Comparison of ENCODE assay signal across 28 cellular contexts in the genomic region with DNA sequence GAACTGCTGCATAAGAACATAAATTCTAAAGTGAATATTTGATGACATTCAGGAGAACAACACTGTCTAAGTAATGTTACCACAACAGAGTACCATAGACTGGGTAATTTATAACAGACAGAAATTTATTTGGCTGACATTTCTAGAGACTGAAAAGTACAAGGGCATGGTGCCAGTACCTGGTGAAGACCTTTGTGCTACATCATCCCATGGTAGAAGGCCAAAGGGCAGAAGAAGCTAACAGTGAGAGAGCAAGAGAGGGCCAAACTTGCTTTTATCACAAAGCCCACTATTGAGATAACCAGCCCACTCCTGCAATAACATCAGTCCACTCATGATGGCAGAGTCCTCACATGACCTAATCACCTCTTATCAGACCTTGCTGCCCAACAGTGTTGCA.
"Had no signal": no experiment of that assay in that cellular context is flagged by ENCODE, and none has a peak within 500 bp of the region (broad histone marks: within the 10 kb centered on the region; RNA-seq: fewer than 3 reads in every experiment).

No MANE protein-coding gene starts in this region.

- H3K4me1 ChIP-seq: colonic mucosa, esophagus muscularis mucosa, heart right ventricle, prostate gland, right atrium auricular region, sigmoid colon, spleen, transverse colon, upper lobe of right lung, uterus had no signal

- H3K9me3 ChIP-seq: colonic mucosa, esophagus muscularis mucosa, heart right ventricle, mucosa of descending colon, prostate gland, right atrium auricular region, sigmoid colon, spleen, thoracic aorta, transverse colon, upper lobe of right lung, uterus had no signal

- H3K27me3 ChIP-seq: colonic mucosa, esophagus muscularis mucosa, heart right ventricle, right atrium auricular region, sigmoid colon, spleen, transverse colon, upper lobe of right lung, uterus had no signal

- H3K36me3 ChIP-seq: colonic mucosa, esophagus muscularis mucosa, heart right ventricle, prostate gland, right atrium auricular region, sigmoid colon, spleen, thoracic aorta, transverse colon, upper lobe of right lung, uterus had no signal

- H3K9me3 Mint-ChIP-seq: dendritic cell treated with granulocyte-macrophage colony-stimulating factor and Interleukin-4, amounts not matched to agents 40 ng/mL and 50 ng/mL, for 4 days; endodermal cell; immature natural killer cell; mesothelial cell of epicardium; naive B cell; natural killer cell treated with Interleukin-12 subunit alpha and Interleukin-12 subunit beta and Interleukin-15 and Interleukin-18, amount 100 ng/mL, for 72 hours; stimulated activated naive B cell treated with anti-CD40 and anti-IgM and Interleukin-4, amounts not matched to agents 10 μg/mL and 1 μg/mL and 100 μg/mL, for 72 hours; stimulated activated naive CD8-positive, alpha-beta T cell treated with anti-CD3 and anti-CD28 coated beads, Interleukin-15, Interleukin-2, amounts not matched to agents 100 ng/mL and 50 ng/mL, for 24 hours had no signal

- H3K4me3 Mint-ChIP-seq: dendritic cell treated with granulocyte-macrophage colony-stimulating factor and Interleukin-4, amounts not matched to agents 40 ng/mL and 50 ng/mL, for 4 days; endodermal cell; immature natural killer cell; mesothelial cell of epicardium; naive B cell; natural killer cell treated with Interleukin-12 subunit alpha and Interleukin-12 subunit beta and Interleukin-15 and Interleukin-18, amount 100 ng/mL, for 72 hours; stimulated activated naive B cell treated with anti-CD40 and anti-IgM and Interleukin-4, amounts not matched to agents 10 μg/mL and 1 μg/mL and 100 μg/mL, for 72 hours; stimulated activated naive CD8-positive, alpha-beta T cell treated with anti-CD3 and anti-CD28 coated beads, Interleukin-15, Interleukin-2, amounts not matched to agents 100 ng/mL and 50 ng/mL, for 24 hours had no signal

- H3K27ac ChIP-seq: colonic mucosa, esophagus muscularis mucosa, heart right ventricle, prostate gland, right atrium auricular region, sigmoid colon, skin epidermis, spleen, thoracic aorta, transverse colon, upper lobe of right lung, uterus had no signal

- H3K36me3 Mint-ChIP-seq: immature natural killer cell; mesothelial cell of epicardium; naive B cell; natural killer cell treated with Interleukin-12 subunit alpha and Interleukin-12 subunit beta and Interleukin-15 and Interleukin-18, amount 100 ng/mL, for 72 hours; stimulated activated naive B cell treated with anti-CD40 and anti-IgM and Interleukin-4, amounts not matched to agents 10 μg/mL and 1 μg/mL and 100 μg/mL, for 72 hours had no signal

- H3K4me3 ChIP-seq: colonic mucosa, esophagus muscularis mucosa, heart right ventricle, mucosa of descending colon, prostate gland, right atrium auricular region, sigmoid colon, skin epidermis, spleen, thoracic aorta, transverse colon, upper lobe of right lung, uterus had no signal

- H3K27me3 Mint-ChIP-seq: stimulated activated naive CD8-positive, alpha-beta T cell treated with anti-CD3 and anti-CD28 coated beads, Interleukin-15, Interleukin-2, amounts not matched to agents 100 ng/mL and 50 ng/mL, for 24 hours had no signal

- H3K4me1 Mint-ChIP-seq: endodermal cell; immature natural killer cell; mesothelial cell of epicardium; naive B cell; stimulated activated naive B cell treated with anti-CD40 and anti-IgM and Interleukin-4, amounts not matched to agents 10 μg/mL and 1 μg/mL and 100 μg/mL, for 72 hours had no signal

- H3K27ac Mint-ChIP-seq: dendritic cell treated with granulocyte-macrophage colony-stimulating factor and Interleukin-4, amounts not matched to agents 40 ng/mL and 50 ng/mL, for 4 days; endodermal cell; immature natural killer cell; mesothelial cell of epicardium; naive B cell; natural killer cell treated with Interleukin-12 subunit alpha and Interleukin-12 subunit beta and Interleukin-15 and Interleukin-18, amount 100 ng/mL, for 72 hours; stimulated activated naive B cell treated with anti-CD40 and anti-IgM and Interleukin-4, amounts not matched to agents 10 μg/mL and 1 μg/mL and 100 μg/mL, for 72 hours; stimulated activated naive CD8-positive, alpha-beta T cell treated with anti-CD3 and anti-CD28 coated beads, Interleukin-15, Interleukin-2, amounts not matched to agents 100 ng/mL and 50 ng/mL, for 24 hours had no signal

- DNase-seq: colonic mucosa; effector CD8-positive, alpha-beta T cell; endodermal cell; glutamatergic neuron; heart right ventricle; hypothalamus; immature natural killer cell; islet precursor cell; mucosa of descending colon; naive B cell; nucleus accumbens; sigmoid colon; spleen; stimulated activated CD4-positive, alpha-beta T cell treated with anti-CD3 and anti-CD28 coated beads, Interleukin-15, amount 100 ng/mL, for 24 hours; stimulated activated CD4-positive, alpha-beta T cell treated with anti-CD3 and anti-CD28 coated beads, Interleukin-2, amount 100 ng/mL, for 48 hours; stimulated activated naive B cell treated with anti-CD40 and anti-IgM and Interleukin-4, amounts not matched to agents 10 μg/mL and 1 μg/mL and 100 μg/mL, for 72 hours; transverse colon; upper lobe of right lung; uterus had no signal
